Comparison of ENCODE assay signal across 32 cellular contexts in the genomic region with DNA sequence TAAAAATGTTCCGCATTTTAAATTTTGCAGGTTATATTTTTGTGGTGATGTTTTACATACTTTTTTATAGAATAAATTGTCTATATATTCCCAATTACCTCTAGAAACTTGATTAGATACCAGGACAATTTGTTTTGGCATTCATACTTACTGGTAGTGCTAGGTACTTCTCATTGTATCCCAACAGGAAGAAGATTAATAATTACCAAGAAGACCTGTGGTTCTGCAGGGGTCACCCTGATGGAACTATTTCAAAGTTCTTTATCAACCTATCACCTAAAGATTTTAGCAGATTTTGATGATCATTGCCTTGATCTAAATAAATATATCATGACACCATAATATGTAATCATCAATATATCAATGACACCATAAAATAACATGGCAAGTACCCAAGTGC. TPM values are rescaled to one million over a fixed set of nuclear protein-coding genes. Genes with fewer than 3 reads are reported as not detected.
"Had no signal": no experiment of that assay in that cellular context is flagged by ENCODE, and none has a peak within 500 bp of the region (broad histone marks: within the 10 kb centered on the region; RNA-seq: fewer than 3 reads in every experiment).

No MANE protein-coding gene starts in this region.

- H3K4me3 ChIP-seq: neural progenitor cell, ovary, prostate gland, skin epidermis, smooth muscle cell, spleen, stomach, thoracic aorta, thyroid gland, tibial nerve, upper lobe of left lung, vagina had no signal

- H3K4me2 ChIP-seq: neural progenitor cell, smooth muscle cell had no signal

- H3K4me1 ChIP-seq: prostate gland, spleen, stomach, thyroid gland, tibial nerve, upper lobe of left lung, vagina had no signal

- H2AFZ ChIP-seq: neural progenitor cell had no signal

- H3K27me3 ChIP-seq: neural progenitor cell, ovary, thyroid gland, tibial nerve, upper lobe of left lung, vagina had no signal

- H3K9ac ChIP-seq: neural progenitor cell had no signal

- ATAC-seq: naive thymus-derived CD4-positive, alpha-beta T cell; natural killer cell; right cardiac atrium; sciatic nerve; stimulated activated effector memory CD8-positive, alpha-beta T cell treated with anti-CD3 and anti-CD28 coated beads, Interleukin-12 subunit alpha, Interleukin-12 subunit beta, amount 100 ng/mL, for 72 hours; stimulated activated naive B cell treated with anti-CD40 and anti-IgM and Interleukin-4, amounts not matched to agents 10 μg/mL and 1 μg/mL and 100 μg/mL, for 72 hours had no signal

- DNase-seq: naive thymus-derived CD4-positive, alpha-beta T cell; natural killer cell; occipital lobe; ovary; right cardiac atrium; spleen; stimulated activated CD4-positive, alpha-beta T cell treated with anti-CD3 and anti-CD28 coated beads, Interleukin-12 subunit alpha, Interleukin-12 subunit beta, amount 100 ng/mL, for 4 hours; stimulated activated CD4-positive, alpha-beta T cell treated with anti-CD3 and anti-CD28 coated beads, Interleukin-2, amount 100 ng/mL, for 24 hours; stimulated activated CD4-positive, alpha-beta T cell treated with anti-CD3 and anti-CD28 coated beads, Interleukin-2, amount 100 ng/mL, for 48 hours; stimulated activated CD4-positive, alpha-beta T cell treated with anti-CD3 and anti-CD28 coated beads, Interleukin-4, amount 100 ng/mL, for 24 hours; stimulated activated naive B cell treated with anti-CD40 and anti-IgM and Interleukin-4, amounts not matched to agents 10 μg/mL and 1 μg/mL and 100 μg/mL, for 72 hours; stimulated activated naive CD4-positive, alpha-beta T cell treated with Interleukin-2 at 50 U/mL for 16 hours; stomach; thyroid gland; trophoblast cell; upper lobe of left lung had no signal

- H3K36me3 ChIP-seq: neural progenitor cell, ovary, prostate gland, spleen, stomach, thoracic aorta, thyroid gland, tibial nerve, upper lobe of left lung, vagina had no signal

- H3K9me3 ChIP-seq: ovary, prostate gland, spleen, stomach, thoracic aorta, thyroid gland, tibial nerve, upper lobe of left lung, vagina had no signal

- FAIRE-seq: urothelium cell line had no signal

- H3K27ac ChIP-seq: neural progenitor cell, ovary, prostate gland, skin epidermis, spleen, stomach, thoracic aorta, thyroid gland, tibial nerve, upper lobe of left lung, vagina had no signal

RNA-seq across cellular contexts. Expression of a gene that starts 22.5 kb away (rescaled TPM):
- total RNA-seq: naive thymus-derived CD4-positive, alpha-beta T cell; natural killer cell; occipital lobe; osteoblast; ovary; posterior vena cava; pulmonary artery endothelial cell; right cardiac atrium; sciatic nerve; smooth muscle cell; spleen; stomach; subcutaneous adipose tissue; temporal lobe; thoracic aorta; thyroid gland; tibial nerve; upper lobe of left lung; ureter; vagina had no signal
- polyA plus RNA-seq: naive thymus-derived CD4-positive, alpha-beta T cell; ovary; right cardiac atrium; smooth muscle cell; spleen; stomach had no signal
